9 cellular contexts compared by ENCODE assay signal in the genomic region with DNA sequence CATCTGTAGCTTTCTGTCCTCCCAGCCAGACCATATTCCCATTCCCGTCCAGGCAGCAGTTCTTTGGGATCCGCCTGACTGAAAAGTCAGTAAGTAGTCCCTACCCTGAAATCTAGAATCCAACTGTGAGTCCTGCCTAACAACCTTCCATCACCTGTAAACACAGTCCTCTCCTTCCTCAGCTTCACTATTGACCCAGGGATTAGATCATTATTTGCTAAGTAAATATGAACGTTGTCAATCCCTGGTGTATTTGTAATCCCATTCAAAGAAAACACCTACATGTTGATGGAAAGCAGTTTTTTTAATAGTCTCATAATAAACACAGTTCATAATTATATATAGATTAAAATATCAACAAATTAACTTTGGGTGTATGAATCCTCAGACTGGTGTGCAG. TPM values are rescaled to one million over a fixed set of nuclear protein-coding genes. Genes with fewer than 3 reads are reported as not detected.
A peak's percentile ranks its signal among the peaks of the same experiment; 100 is the strongest.
DNase-seq lines count a peak whose midpoint lies in the region; ATAC-seq and TF ChIP-seq lines count a peak whose summit lies in the region.
"Had no signal": no experiment of that assay in that cellular context is flagged by ENCODE, and none has a peak within 500 bp of the region (broad histone marks: within the 10 kb centered on the region; RNA-seq: fewer than 3 reads in every experiment).

No MANE protein-coding gene starts in this region.

- peak overlapping the region; percentile 80 to 95 (median 93) for H3K4me2 ChIP-seq in BLaER1 treated with 17β-estradiol and CSF1 and Interleukin-3, amounts not matched to agents 10 nM and 100 nM

- H3K9me3 ChIP-seq in BLaER1 treated with 17β-estradiol and CSF1 and Interleukin-3, amounts not matched to agents 10 nM and 100 nM (replicated peaks in 1 of 11), result no peaks in the 10 kb centered on the region
- no peaks in the 10 kb centered on the region for H3K9me3 ChIP-seq in left lung
- H3K9me3 ChIP-seq in thyroid gland, result no peaks in the 10 kb centered on the region
- H3K9me3 ChIP-seq: neutrophil had no signal

- peak overlapping the region in 9 of 11 experiments; percentile 76 to 86 (median 83); a peak in 14 of 22 replicates for H3K9ac ChIP-seq in BLaER1 treated with 17β-estradiol and CSF1 and Interleukin-3, amounts not matched to agents 10 nM and 100 nM

- peak overlapping the region; percentile 91 to 98 (median 96) for H3K4me3 Mint-ChIP-seq in IgD-negative memory B cell
- peak overlapping the region; percentile 93 for H3K4me3 Mint-ChIP-seq in activated T-helper 2 cell treated with anti-CD3 and anti-CD28 coated beads, Interferon-gamma antibody, Interleukin-2, Interleukin-4, amounts not matched to agents 10 μg/mL and 5 μg/mL and 100 μg/mL, durations not matched to agents 14 hours and 24 hours and 36 hours (ENCODE audit: low read depth)

- TF ChIP-seq CTCF in left lung (IDR thresholded peaks at IDR 0.05) (no peak), thyroid gland (IDR thresholded peaks at IDR 0.05) (no peak)

- no peaks in the 10 kb centered on the region for H3K36me3 Mint-ChIP-seq in IgD-negative memory B cell
- H3K36me3 Mint-ChIP-seq in activated T-helper 2 cell treated with anti-CD3 and anti-CD28 coated beads, Interferon-gamma antibody, Interleukin-2, Interleukin-4, amounts not matched to agents 10 μg/mL and 5 μg/mL and 100 μg/mL, durations not matched to agents 14 hours and 24 hours and 36 hours (ENCODE audit: low read depth), result peaks cover 18% of the 10 kb centered on the region

- no peaks in the 10 kb centered on the region for H3K27me3 Mint-ChIP-seq in IgD-negative memory B cell
- H3K27me3 Mint-ChIP-seq in activated T-helper 2 cell treated with anti-CD3 and anti-CD28 coated beads, Interferon-gamma antibody, Interleukin-2, Interleukin-4, amounts not matched to agents 10 μg/mL and 5 μg/mL and 100 μg/mL, durations not matched to agents 14 hours and 24 hours and 36 hours (ENCODE audit: low read depth), result no peaks in the 10 kb centered on the region

- peak overlapping the region in 1 of 11 experiments; percentile 80; a peak in 1 of 22 replicates for H3K27ac ChIP-seq in BLaER1 treated with 17β-estradiol and CSF1 and Interleukin-3, amounts not matched to agents 10 nM and 100 nM
- H3K27ac ChIP-seq in left lung (peak overlapping the region in 1 of 2 donors; percentile 73), urinary bladder (ENCODE audit: low read depth) (no peak overlapping the region), thyroid gland (no peak overlapping the region)

- H3K27me3 ChIP-seq in BLaER1 treated with 17β-estradiol and CSF1 and Interleukin-3, amounts not matched to agents 10 nM and 100 nM, result no peaks in the 10 kb centered on the region
- H3K27me3 ChIP-seq in left lung (no peaks in the 10 kb centered on the region), thyroid gland (no peaks in the 10 kb centered on the region)
- H3K27me3 ChIP-seq: neutrophil had no signal

- no peak for TF ChIP-seq POLR2A in thyroid gland (IDR thresholded peaks at IDR 0.05)

- peaks cover 21 to 32% (median 29%) of the 10 kb centered on the region in 10 experiments for H3K4me1 ChIP-seq in BLaER1 treated with 17β-estradiol and CSF1 and Interleukin-3, amounts not matched to agents 10 nM and 100 nM
- peaks cover 3 to 19% of the 10 kb centered on the region in 2 donors for H3K4me1 ChIP-seq in left lung
- no peaks in the 10 kb centered on the region for H3K4me1 ChIP-seq in urinary bladder (ENCODE audit: insufficient read depth)
- peaks cover 6 to 15% of the 10 kb centered on the region in 2 donors for H3K4me1 ChIP-seq in thyroid gland

- no peaks in the 10 kb centered on the region for H3K9me3 Mint-ChIP-seq in IgD-negative memory B cell
- no peaks in the 10 kb centered on the region for H3K9me3 Mint-ChIP-seq in activated T-helper 2 cell treated with anti-CD3 and anti-CD28 coated beads, Interferon-gamma antibody, Interleukin-2, Interleukin-4, amounts not matched to agents 10 μg/mL and 5 μg/mL and 100 μg/mL, durations not matched to agents 14 hours and 24 hours and 36 hours

- no peak for DNase-seq in activated T-helper 2 cell treated with anti-CD3 and anti-CD28 coated beads, Interferon-gamma antibody, Interleukin-2, Interleukin-4, amounts not matched to agents 10 μg/mL and 5 μg/mL and 100 μg/mL, durations not matched to agents 14 hours and 24 hours and 36 hours (ENCODE audit: low spot score)
- DNase-seq in left lung (no peak), thyroid gland (no peak), SKM-1 (lab: John Stamatoyannopoulos, UW; ENCODE audit: unreplicated experiment) (no peak)

- H3K27ac Mint-ChIP-seq in IgD-negative memory B cell, result peak overlapping the region in 2 of 3 donors; percentile 33 to 91
- no peak overlapping the region for H3K27ac Mint-ChIP-seq in activated T-helper 2 cell treated with anti-CD3 and anti-CD28 coated beads, Interferon-gamma antibody, Interleukin-2, Interleukin-4, amounts not matched to agents 10 μg/mL and 5 μg/mL and 100 μg/mL, durations not matched to agents 14 hours and 24 hours and 36 hours

- peaks cover 27 to 44% (median 43%) of the 10 kb centered on the region in 3 donors for H3K4me1 Mint-ChIP-seq in IgD-negative memory B cell
- peaks cover 21% of the 10 kb centered on the region for H3K4me1 Mint-ChIP-seq in activated T-helper 2 cell treated with anti-CD3 and anti-CD28 coated beads, Interferon-gamma antibody, Interleukin-2, Interleukin-4, amounts not matched to agents 10 μg/mL and 5 μg/mL and 100 μg/mL, durations not matched to agents 14 hours and 24 hours and 36 hours (ENCODE audit: low read depth)

- ATAC-seq in left lung, result peak; percentile 7
- no peak for ATAC-seq in GM19351 (IDR thresholded peaks at IDR 0.05; ENCODE audit: unreplicated experiment)

- H4K20me1 ChIP-seq in BLaER1 treated with 17β-estradiol and CSF1 and Interleukin-3, amounts not matched to agents 10 nM and 100 nM, result peaks cover 0 to 11% (median 0%) of the 10 kb centered on the region in 11 experiments; a peak in 4 of 22 replicates

- H3K36me3 ChIP-seq in BLaER1 treated with 17β-estradiol and CSF1 and Interleukin-3, amounts not matched to agents 10 nM and 100 nM, result peaks cover 5 to 26% (median 20%) of the 10 kb centered on the region in 11 experiments
- H3K36me3 ChIP-seq in left lung (peaks cover 0 to 5% of the 10 kb centered on the region in 2 donors), urinary bladder (ENCODE audit: insufficient read depth) (no peaks in the 10 kb centered on the region), thyroid gland (no peaks in the 10 kb centered on the region)

- peak overlapping the region; percentile 70 to 96 (median 87) for H3K4me3 ChIP-seq in BLaER1 treated with 17β-estradiol and CSF1 and Interleukin-3, amounts not matched to agents 10 nM and 100 nM
- H3K4me3 ChIP-seq in left lung (peak overlapping the region; percentile 68), urinary bladder (ENCODE audit: low read depth, low read length) (peak overlapping the region; percentile 75), thyroid gland (replicated peaks in 1 of 3) (peak overlapping the region in 1 of 3 donors; percentile 83)

- intact Hi-C loops in activated T-helper 2 cell treated with anti-CD3 and anti-CD28 coated beads, Interferon-gamma antibody, Interleukin-2, Interleukin-4, amounts not matched to agents 10 μg/mL and 5 μg/mL and 100 μg/mL, durations not matched to agents 14 hours and 24 hours and 36 hours (cut with micrococcal nuclease), result no loop called here
- intact Hi-C loops in left lung (cut with DNase I), result no loop called here
- intact Hi-C loops in thyroid gland (cut with DNase I), result no loop called here

- 29% methylated on average over 3 of the region's 3 CpGs for WGBS in urinary bladder
- 33 to 36% methylated on average over 3 of the region's 3 CpGs for WGBS in thyroid gland, 2 donors

RNA-seq across cellular contexts. Expression of a gene that starts 0.7 kb away (rescaled TPM):
- polyA plus RNA-seq in IgD-negative memory B cell (4.2 TPM), urinary bladder (0.49 TPM)
- total RNA-seq in activated T-helper 2 cell treated with anti-CD3 and anti-CD28 coated beads, Interferon-gamma antibody, Interleukin-2, Interleukin-4, amounts not matched to agents 10 μg/mL and 5 μg/mL and 100 μg/mL, durations not matched to agents 14 hours and 24 hours and 36 hours, result 0.51 TPM in 1 of 2 replicates, not detected in the other
- total RNA-seq in left lung (1 to 10 TPM; 1.4 to 9.0 TPM), urinary bladder (4.7 TPM), thyroid gland (1 to 10 TPM in 2 of 4 donors, under 1 TPM in 1, not detected in 1; 0.81 to 2.4 (median 1.4) TPM)

RNA-seq across cellular contexts. Expression of a gene that starts 0.8 kb away (rescaled TPM):
- polyA plus RNA-seq in IgD-negative memory B cell (17.4 TPM), urinary bladder (6.9 TPM)
- 23.3 and 26.6 TPM in 2 replicates for total RNA-seq in activated T-helper 2 cell treated with anti-CD3 and anti-CD28 coated beads, Interferon-gamma antibody, Interleukin-2, Interleukin-4, amounts not matched to agents 10 μg/mL and 5 μg/mL and 100 μg/mL, durations not matched to agents 14 hours and 24 hours and 36 hours
- total RNA-seq in left lung (10 to 100 TPM; 14.7 to 15.8 TPM), urinary bladder (21.4 TPM), thyroid gland (10 to 100 TPM; 10.3 to 29.8 (median 17.5) TPM)
